19 cellular contexts compared by ENCODE assay signal in genomic region chr13:56110751-56111150, GRCh38.
"Had no signal": no experiment of that assay in that cellular context is flagged by ENCODE, and none has a peak within 500 bp of the region (broad histone marks: within the 10 kb centered on the region; RNA-seq: fewer than 3 reads in every experiment).

No MANE protein-coding gene starts in this region.

- H3K9ac ChIP-seq: neural progenitor cell had no signal

- FAIRE-seq: colon, endothelial cell of umbilical vein, pancreas, urothelium cell line had no signal

- H3K36me3 ChIP-seq: left ventricle myocardium inferior, lower lobe of right lung, neural progenitor cell, pancreas, suprapubic skin, thyroid gland had no signal

- H3K4me1 ChIP-seq: left ventricle myocardium inferior, lower lobe of right lung, neural progenitor cell, pancreas, suprapubic skin, thyroid gland had no signal

- DNase-seq: foreskin melanocyte; kidney; left cardiac atrium; left ventricle myocardium inferior; lower lobe of right lung; midbrain; occipital lobe; pancreas; right cardiac atrium; stimulated activated CD4-positive, alpha-beta T cell treated with anti-CD3 and anti-CD28 coated beads, Interleukin-2, amount 100 ng/mL, for 48 hours; stimulated activated naive CD8-positive, alpha-beta T cell treated with anti-CD3 and anti-CD28 coated beads, Interleukin-15, Interleukin-2, amounts not matched to agents 100 U/mL and 50 U/mL, for 24 hours; thyroid gland had no signal

- H3K9me3 ChIP-seq: left ventricle myocardium inferior, lower lobe of right lung, pancreas, suprapubic skin, thyroid gland had no signal

- H2AFZ ChIP-seq: neural progenitor cell had no signal

- H3K4me2 ChIP-seq: neural progenitor cell, smooth muscle cell had no signal

- H3K4me3 ChIP-seq: left ventricle myocardium inferior, lower lobe of right lung, neural progenitor cell, pancreas, smooth muscle cell, suprapubic skin, thyroid gland had no signal

- H3K27ac ChIP-seq: left ventricle myocardium inferior, lower lobe of right lung, neural progenitor cell, pancreas, suprapubic skin, thyroid gland had no signal

- H3K27me3 ChIP-seq: neural progenitor cell, pancreas, suprapubic skin, thyroid gland had no signal

- ATAC-seq: left cardiac atrium; lower lobe of right lung; natural killer cell treated with Interleukin-12 subunit alpha and Interleukin-12 subunit beta and Interleukin-15 and Interleukin-18, amount 100 ng/mL, for 72 hours; pancreas; right cardiac atrium; stimulated activated naive CD8-positive, alpha-beta T cell treated with anti-CD3 and anti-CD28 coated beads, Interleukin-15, Interleukin-2, amounts not matched to agents 100 U/mL and 50 U/mL, for 24 hours had no signal
